In genomic region chr1:238489006-238489405, GRCh38 we compare ENCODE assay signal across 27 cellular contexts.
"Had no signal": no experiment of that assay in that cellular context is flagged by ENCODE, and none has a peak within 500 bp of the region (broad histone marks: within the 10 kb centered on the region; RNA-seq: fewer than 3 reads in every experiment).

No MANE protein-coding gene starts in this region.

- H3K4me3 Mint-ChIP-seq: activated naive CD4-positive, alpha-beta T cell treated with anti-CD3 and anti-CD28 coated beads for 36 hours; activated naive CD8-positive, alpha-beta T cell treated with anti-CD3 and anti-CD28 coated beads for 36 hours; effector memory CD8-positive, alpha-beta T cell; naive thymus-derived CD4-positive, alpha-beta T cell; stimulated activated naive B cell treated with anti-CD40 and anti-IgM and Interleukin-4, amounts not matched to agents 10 μg/mL and 1 μg/mL and 100 μg/mL, for 72 hours had no signal

- ATAC-seq: activated CD4-positive, CD25-positive, alpha-beta regulatory T cell treated with anti-CD3 and anti-CD28 coated beads, Interleukin-2, amount 50 U/mL, for 24 hours; effector memory CD8-positive, alpha-beta T cell; gastroesophageal sphincter; left cardiac atrium; naive thymus-derived CD4-positive, alpha-beta T cell; psoas muscle; stimulated activated naive B cell treated with anti-CD40 and anti-IgM and Interleukin-4, amounts not matched to agents 10 μg/mL and 1 μg/mL and 100 μg/mL, for 72 hours had no signal

- H3K36me3 Mint-ChIP-seq: activated naive CD8-positive, alpha-beta T cell treated with anti-CD3 and anti-CD28 coated beads for 36 hours; naive thymus-derived CD4-positive, alpha-beta T cell; stimulated activated naive B cell treated with anti-CD40 and anti-IgM and Interleukin-4, amounts not matched to agents 10 μg/mL and 1 μg/mL and 100 μg/mL, for 72 hours had no signal

- H3K4me1 Mint-ChIP-seq: activated naive CD8-positive, alpha-beta T cell treated with anti-CD3 and anti-CD28 coated beads for 36 hours; naive thymus-derived CD4-positive, alpha-beta T cell; stimulated activated naive B cell treated with anti-CD40 and anti-IgM and Interleukin-4, amounts not matched to agents 10 μg/mL and 1 μg/mL and 100 μg/mL, for 72 hours had no signal

- H3K4me3 ChIP-seq: adrenal gland, ascending aorta, gastroesophageal sphincter, hepatocyte, psoas muscle, smooth muscle cell, stomach, thyroid gland, upper lobe of left lung, vagina had no signal

- H3K9me3 Mint-ChIP-seq: activated naive CD4-positive, alpha-beta T cell treated with anti-CD3 and anti-CD28 coated beads for 36 hours; stimulated activated naive B cell treated with anti-CD40 and anti-IgM and Interleukin-4, amounts not matched to agents 10 μg/mL and 1 μg/mL and 100 μg/mL, for 72 hours had no signal

- H3K27ac Mint-ChIP-seq: activated naive CD4-positive, alpha-beta T cell treated with anti-CD3 and anti-CD28 coated beads for 36 hours; activated naive CD8-positive, alpha-beta T cell treated with anti-CD3 and anti-CD28 coated beads for 36 hours; effector memory CD8-positive, alpha-beta T cell; naive thymus-derived CD4-positive, alpha-beta T cell; stimulated activated naive B cell treated with anti-CD40 and anti-IgM and Interleukin-4, amounts not matched to agents 10 μg/mL and 1 μg/mL and 100 μg/mL, for 72 hours had no signal

- DNase-seq: activated CD4-positive, alpha-beta T cell treated with anti-CD3 and anti-CD28 coated beads for 48 hours; activated CD4-positive, alpha-beta T cell treated with anti-CD3 and anti-CD28 coated beads, Interleukin-2, amount 50 U/mL, for 48 hours; activated CD8-positive, alpha-beta memory T cell treated with anti-CD3 and anti-CD28 coated beads for 24 hours; activated effector memory CD4-positive, alpha-beta T cell treated with Interleukin-2 at 50 U/mL for 16 hours; activated naive CD4-positive, alpha-beta T cell treated with anti-CD3 and anti-CD28 coated beads for 36 hours; activated naive CD8-positive, alpha-beta T cell treated with anti-CD3 and anti-CD28 coated beads for 36 hours; adrenal gland; brain microvascular endothelial cell; cortex of kidney; effector memory CD8-positive, alpha-beta T cell; erythroblast; left cardiac atrium; midbrain; naive thymus-derived CD4-positive, alpha-beta T cell; psoas muscle; stimulated activated CD4-positive, alpha-beta T cell treated with anti-CD3 and anti-CD28 coated beads, Interleukin-2, amount 100 ng/mL, for 24 hours; stimulated activated naive B cell treated with anti-CD40 and anti-IgM and Interleukin-4, amounts not matched to agents 10 μg/mL and 1 μg/mL and 100 μg/mL, for 72 hours; stomach; T-helper 9 cell; thyroid gland; upper lobe of left lung had no signal

- H3K27me3 Mint-ChIP-seq: activated naive CD8-positive, alpha-beta T cell treated with anti-CD3 and anti-CD28 coated beads for 36 hours; effector memory CD8-positive, alpha-beta T cell; naive thymus-derived CD4-positive, alpha-beta T cell; stimulated activated naive B cell treated with anti-CD40 and anti-IgM and Interleukin-4, amounts not matched to agents 10 μg/mL and 1 μg/mL and 100 μg/mL, for 72 hours had no signal
